In genomic region chr3:151278223-151278622, GRCh38 we compare ENCODE assay signal across 11 cellular contexts. TPM values are rescaled to one million over a fixed set of nuclear protein-coding genes. Genes with fewer than 3 reads are reported as not detected.
DNase-seq lines count a peak whose midpoint lies in the region; ATAC-seq and TF ChIP-seq lines count a peak whose summit lies in the region.
"Had no signal": no experiment of that assay in that cellular context is flagged by ENCODE, and none has a peak within 500 bp of the region (broad histone marks: within the 10 kb centered on the region; RNA-seq: fewer than 3 reads in every experiment).

Gene P2RY14 (minus strand): TSS chr3:151278542. CDS start chr3:151214316, 64,226 bp downstream.

- no peaks in the 10 kb centered on the region for H3K9me3 ChIP-seq in BLaER1
- no peaks in the 10 kb centered on the region for H3K9me3 ChIP-seq in uterus

- H3K4me2 ChIP-seq in BLaER1 = peak within 1 kb of the TSS; percentile 69

- H3K27ac ChIP-seq in BLaER1 = peak within 1 kb of the TSS; percentile 50
- H3K27ac ChIP-seq in HL-60 (replicated peaks) = peak within 1 kb of the TSS; percentile 49
- no peak within 1 kb of the TSS for H3K27ac ChIP-seq in uterus

- DNase-seq in HL-60 (ENCODE audit: low read depth in 1 of 2, low spot score in 1 of 2) = peak in 1 of 2 experiments; percentile 86
- no peak for DNase-seq in activated CD4-positive, alpha-beta memory T cell treated with anti-CD3 and anti-CD28 coated beads, Interleukin-2, amount 10 ng/mL, durations not matched to agents 7 days and 5 days
- DNase-seq in mucosa of gallbladder (ENCODE audit: low spot score) = no peak
- no peak for DNase-seq in uterus
- DNase-seq in EL = no peak
- DNase-seq in NCI-H1694 (lab: John Stamatoyannopoulos, UW) = no peak
- DNase-seq: activated CD8-positive, alpha-beta memory T cell treated with anti-CD3 and anti-CD28 coated beads, Interleukin-2, amount 50 U/mL, for 48 hours had no signal

- intact Hi-C loops in uterus (cut with DNase I; ENCODE audit: low total_unique reads) = no loop called here

- H3K4me1 ChIP-seq in BLaER1 (peaks cover 69% of the 10 kb centered on the region), uterus (no peaks in the 10 kb centered on the region)

- H3K4me3 Mint-ChIP-seq in activated CD4-positive, alpha-beta memory T cell treated with anti-CD3 and anti-CD28 coated beads, Interleukin-2, amount 10 ng/mL, durations not matched to agents 7 days and 5 days = no peak within 1 kb of the TSS

- H3K36me3 ChIP-seq in BLaER1 = no peaks in the 10 kb centered on the region
- no peaks in the 10 kb centered on the region for H3K36me3 ChIP-seq in uterus

- peak within 1 kb of the TSS; percentile 50 for H3K27ac Mint-ChIP-seq in activated CD4-positive, alpha-beta memory T cell treated with anti-CD3 and anti-CD28 coated beads, Interleukin-2, amount 10 ng/mL, durations not matched to agents 7 days and 5 days

- 0 out of 2 replicates have a peak within 1 kb of the TSS, but pooled peaks have one; percentile 7 for H3K9ac ChIP-seq in BLaER1

- ATAC-seq in HG03039 (IDR thresholded peaks at IDR 0.05; ENCODE audit: unreplicated experiment) = no peak
- ATAC-seq: Panc1 had no signal

- H3K9me3 Mint-ChIP-seq in activated CD4-positive, alpha-beta memory T cell treated with anti-CD3 and anti-CD28 coated beads, Interleukin-2, amount 10 ng/mL, durations not matched to agents 7 days and 5 days = no peaks in the 10 kb centered on the region

- H3K27me3 ChIP-seq in BLaER1 (no peaks in the 10 kb centered on the region), HL-60 (ENCODE audit: insufficient read depth, poor library complexity, severe bottlenecking) (no peaks in the 10 kb centered on the region), uterus (no peaks in the 10 kb centered on the region)

- H3K4me3 ChIP-seq in BLaER1 = no peak within 1 kb of the TSS; the same call in 1 of the 2 replicates
- no peak within 1 kb of the TSS for H3K4me3 ChIP-seq in HL-60 (replicated peaks; ENCODE audit: insufficient read depth, low read length)
- H3K4me3 ChIP-seq in uterus = no peak within 1 kb of the TSS

- peaks cover 5% of the 10 kb centered on the region for H3K36me3 Mint-ChIP-seq in activated CD4-positive, alpha-beta memory T cell treated with anti-CD3 and anti-CD28 coated beads, Interleukin-2, amount 10 ng/mL, durations not matched to agents 7 days and 5 days (ENCODE audit: low read depth)

- no peaks in the 10 kb centered on the region for H4K20me1 ChIP-seq in BLaER1

- no peaks in the 10 kb centered on the region for H3K27me3 Mint-ChIP-seq in activated CD4-positive, alpha-beta memory T cell treated with anti-CD3 and anti-CD28 coated beads, Interleukin-2, amount 10 ng/mL, durations not matched to agents 7 days and 5 days

- POLR2A ChIA-PET in activated CD4-positive, alpha-beta memory T cell treated with anti-CD3 and anti-CD28 coated beads, Interleukin-2, amount 10 ng/mL, durations not matched to agents 7 days and 5 days (lab: Charles Lee) = interaction anchor here (0.9 to 4.2 kb wide), 8 partner anchors 10 to 515 kb away, joined by 3 to 16 read pairs (median 4); partner anchors contain the start of genes GPR171 and SIAH2

- no peak for TF ChIP-seq CTCF in HL-60 (IDR thresholded peaks at IDR 0.05; ENCODE audit: insufficient read depth, low read length)
- TF ChIP-seq CTCF in uterus (IDR thresholded peaks at IDR 0.05) = no peak

- peaks cover 59% of the 10 kb centered on the region for H3K4me1 Mint-ChIP-seq in activated CD4-positive, alpha-beta memory T cell treated with anti-CD3 and anti-CD28 coated beads, Interleukin-2, amount 10 ng/mL, durations not matched to agents 7 days and 5 days

- TF ChIP-seq POLR2A in uterus (IDR thresholded peaks at IDR 0.05) = no peak

- CTCF ChIA-PET in activated CD4-positive, alpha-beta memory T cell treated with anti-CD3 and anti-CD28 coated beads, Interleukin-2, amount 10 ng/mL, durations not matched to agents 7 days and 5 days (lab: Charles Lee) = interaction anchor here (0.6 to 8.2 kb wide), 10 partner anchors 11 to 133 kb away, joined by 3 to 160 read pairs (median 4); no protein-coding TSS in a partner anchor

RNA-seq across cellular contexts. Expression of gene P2RY14, which starts in this region (rescaled TPM):
- total RNA-seq in activated CD4-positive, alpha-beta memory T cell treated with anti-CD3 and anti-CD28 coated beads, Interleukin-2, amount 10 ng/mL, durations not matched to agents 7 days and 5 days = 1 to 10 TPM; 1.2 to 1.4 TPM
- total RNA-seq in mucosa of gallbladder (14.6 TPM), uterus (1 to 10 TPM in 1 of 4 donors, under 1 TPM in 3; 0.51 to 2.6 (median 0.61) TPM)
- total RNA-seq: kidney epithelial cell had no signal

Comparison
In these comparisons a context has a peak if more than half of its experiments do, and no peak if none do; other contexts are left out.
1. H3K27ac ChIP-seq: peak in BLaER1 (single experiment) and HL-60 (single experiment); none in uterus (0 of 2).